16 cellular contexts compared by ENCODE assay signal in genomic region chr10:14671383-14671782, GRCh38.
DNase-seq lines count a peak whose midpoint lies in the region; ATAC-seq, FAIRE-seq and TF ChIP-seq lines count a peak whose summit lies in the region.
"Had no signal": no experiment of that assay in that cellular context is flagged by ENCODE, and none has a peak within 500 bp of the region (broad histone marks: within the 10 kb centered on the region; RNA-seq: fewer than 3 reads in every experiment).

No MANE protein-coding gene starts in this region.

- H3K27ac ChIP-seq in Karpas-422 (ENCODE audit: low read length) = no peak overlapping the region
- H3K27ac ChIP-seq in H1 (ENCODE audit: low read depth, low read length) = no peak overlapping the region
- H3K27ac ChIP-seq in rectal smooth muscle tissue (ENCODE audit: low read depth, low read length) = peak overlapping the region; percentile 71

- no peaks in the 10 kb centered on the region for H4K20me1 ChIP-seq in Karpas-422 (ENCODE audit: insufficient read depth, low read depth, low read length)
- H4K20me1 ChIP-seq in H1 (replicated peaks in 1 of 2; ENCODE audit: control insufficient read depth in 1 of 2, insufficient read depth in 2 of 2, low read length in 2 of 2) = no peaks in the 10 kb centered on the region

- H3K79me1 ChIP-seq in H1 (ENCODE audit: low read depth, low read length) = no peaks in the 10 kb centered on the region

- peak; percentile 52 for FAIRE-seq in H1 (lab: Jason Lieb, UNC)

- DNase-seq in BJ (ENCODE audit: low read depth) = no peak
- DNase-seq in Karpas-422 = peak; percentile 43
- peak in 1 of 2 experiments; percentile 61 for DNase-seq in H1 (ENCODE audit: low read depth in 1 of 2, low spot score in 2 of 2)
- DNase-seq in Calu3 = no peak
- DNase-seq in ACHN = no peak
- DNase-seq: activated CD4-positive, CD25-positive, alpha-beta regulatory T cell; effector CD8-positive, alpha-beta T cell; KBM-7; NCI-H1092 treated with DMSO at 0.1 percent for 48 hours; NCI-H2171 treated with DMSO at 0.1 percent for 48 hours had no signal

- no peak overlapping the region for H3K4ac ChIP-seq in H1 (replicated peaks; ENCODE audit: insufficient read length, low read depth, low read length)

- no peak overlapping the region for H3K14ac ChIP-seq in H1 (ENCODE audit: insufficient read length)

- H2AK5ac ChIP-seq in H1 (ENCODE audit: low read depth, low read length) = no peak overlapping the region

- H4K5ac ChIP-seq in H1 (ENCODE audit: insufficient read length, low read depth, low read length) = no peak overlapping the region

- no peak overlapping the region for H2BK15ac ChIP-seq in H1 (ENCODE audit: low read length)

- no peak overlapping the region for H2BK12ac ChIP-seq in H1 (ENCODE audit: low read depth, low read length)

- no TSS peak for BruUV-seq in Calu3 (replicated peaks; lab: Mats Ljungman, UMichigan)

- peaks cover 21% of the 10 kb centered on the region for H3K4me1 ChIP-seq in Karpas-422 (ENCODE audit: low read length)
- peaks cover 5 to 15% (median 9%) of the 10 kb centered on the region in 4 experiments; a peak in 6 of 7 replicates for H3K4me1 ChIP-seq in H1 (replicated peaks in 1 of 4; ENCODE audit: control insufficient read depth in 3 of 4, insufficient read depth in 4 of 4, low read length in 3 of 4)
- H3K4me1 ChIP-seq in rectal smooth muscle tissue (ENCODE audit: control insufficient read depth, insufficient read depth, low read length) = peaks cover 31% of the 10 kb centered on the region

- no peaks in the 10 kb centered on the region; the same call in 1 of the 2 replicates for H3K23me2 ChIP-seq in H1 (ENCODE audit: low read depth, low read length)

- TF ChIP-seq RAD21 in H1 (IDR thresholded peaks at IDR 0.05 in 1 of 2, conservative IDR thresholded peaks at IDR 0.05 in 1 of 2; ENCODE audit: low read depth in 2 of 2, low read length in 2 of 2) = no peak

- POLR2A ChIA-PET in BJ (lab: Charles Lee) = no interaction called here
- POLR2A ChIA-PET in H1 (lab: Charles Lee; ENCODE audit: partially characterized antibody) = no interaction called here

- H3K18ac ChIP-seq in H1 (ENCODE audit: extremely low read depth, low read length) = no peak overlapping the region

- no peaks in the 10 kb centered on the region for H3K79me2 ChIP-seq in Karpas-422 (ENCODE audit: low read length)
- H3K79me2 ChIP-seq in H1 (ENCODE audit: control insufficient read depth in 1 of 2, insufficient read depth in 2 of 2, low read length in 2 of 2) = no peaks in the 10 kb centered on the region

- H3K23ac ChIP-seq in H1 (ENCODE audit: insufficient read length) = no peak overlapping the region

- H3K56ac ChIP-seq in H1 (replicated peaks; ENCODE audit: insufficient read length, low read depth, low read length) = no peak overlapping the region

- no peak overlapping the region for H3K4me3 Mint-ChIP-seq in Calu3 (ENCODE audit: low read depth, unreplicated experiment)
- H3K4me3 Mint-ChIP-seq: central memory CD8-positive, alpha-beta T cell had no signal

- H4K8ac ChIP-seq in H1 (ENCODE audit: extremely low read depth, insufficient read depth, low read length) = no peak overlapping the region

- peak overlapping the region; percentile 52; the same call in 1 of the 2 replicates for H2BK5ac ChIP-seq in H1 (ENCODE audit: low read depth, low read length)

- H3K4me3 ChIP-seq in BJ (ENCODE audit: low read depth, low read length) = peak overlapping the region; percentile 5; the same call in 1 of the 2 replicates
- no peak overlapping the region for H3K4me3 ChIP-seq in Karpas-422 (ENCODE audit: low read length)
- no peak overlapping the region for H3K4me3 ChIP-seq in H1 (ENCODE audit: extremely low read depth in 1 of 4, insufficient read depth in 2 of 4, low read depth in 3 of 4, low read length in 4 of 4)
- no peak overlapping the region for H3K4me3 ChIP-seq in rectal smooth muscle tissue (ENCODE audit: low read length)
- H3K4me3 ChIP-seq: skin epidermis had no signal

- no peak overlapping the region for H4K91ac ChIP-seq in H1 (replicated peaks; ENCODE audit: insufficient read length, low read length)

- WGBS in H1 (ENCODE audit: extremely low coverage in 1 of 2, insufficient coverage in 1 of 2, insufficient read length in 1 of 2, insufficient replicate concordance in 2 of 2, low coverage in 1 of 2, low lambda C conversion rate in 2 of 2, missing lambda C conversion rate in 1 of 2), 2 experiments = 58% methylated on average over 5 of the region's 5 CpGs; no CpG with 5 or more reads in 1 of the 2 experiments

- H2BK20ac ChIP-seq in H1 (ENCODE audit: low read length) = no peak overlapping the region

- intact Hi-C loops in Calu3 (cut with micrococcal nuclease; ENCODE audit: unreplicated experiment) = loop anchor here (5.0 kb wide), 2 partner anchors 41 to 69 kb away; no protein-coding TSS in a partner anchor

- TF ChIP-seq CTCF in BJ (IDR thresholded peaks at IDR 0.05; ENCODE audit: insufficient read depth, low read depth, low read length) = no peak
- TF ChIP-seq CTCF in H1 (IDR thresholded peaks at IDR 0.05; ENCODE audit: control extremely low read depth in 1 of 3, insufficient read depth in 1 of 3, low read depth in 1 of 3, low read length in 3 of 3) = no peak
- no peak for TF ChIP-seq CTCF in Calu3 (IDR thresholded peaks at IDR 0.05; ENCODE audit: unreplicated experiment)

- no peaks in the 10 kb centered on the region for H3K27me3 Mint-ChIP-seq in Calu3 (ENCODE audit: unreplicated experiment)
- H3K27me3 Mint-ChIP-seq: central memory CD8-positive, alpha-beta T cell had no signal

- H3K9ac ChIP-seq in Karpas-422 (ENCODE audit: low read length) (no peak overlapping the region), H1 (replicated peaks in 1 of 4; ENCODE audit: extremely low read depth in 1 of 4, low read depth in 3 of 4, low read length in 3 of 4) (no peak overlapping the region), rectal smooth muscle tissue (ENCODE audit: low read length) (no peak overlapping the region)

- no peak overlapping the region for H2BK120ac ChIP-seq in H1 (replicated peaks; ENCODE audit: low read depth, low read length)

- H3K27me3 ChIP-seq in BJ (ENCODE audit: control insufficient read depth, insufficient read depth, low read length) (no peaks in the 10 kb centered on the region), Karpas-422 (ENCODE audit: low read length) (no peaks in the 10 kb centered on the region), H1 (replicated peaks in 1 of 4; ENCODE audit: control insufficient read depth in 3 of 4, extremely low read depth in 1 of 4, insufficient read depth in 3 of 4, low read length in 3 of 4) (no peaks in the 10 kb centered on the region; a peak in 1 of 7 replicates), rectal smooth muscle tissue (ENCODE audit: control insufficient read depth, insufficient read depth, low read length) (no peaks in the 10 kb centered on the region)

- H3K36me3 ChIP-seq in BJ (ENCODE audit: control insufficient read depth, insufficient read depth, low read length) (no peaks in the 10 kb centered on the region), Karpas-422 (ENCODE audit: insufficient read depth, low read length) (no peaks in the 10 kb centered on the region), H1 (ENCODE audit: control insufficient read depth in 2 of 4, insufficient read depth in 4 of 4, low read length in 3 of 4) (no peaks in the 10 kb centered on the region), rectal smooth muscle tissue (ENCODE audit: control insufficient read depth, insufficient read depth, low read length) (no peaks in the 10 kb centered on the region)

- no peak overlapping the region for H3K27ac Mint-ChIP-seq in Calu3 (ENCODE audit: unreplicated experiment)
- H3K27ac Mint-ChIP-seq: activated T-helper 2 cell treated with anti-CD3 and anti-CD28 coated beads, Interferon-gamma antibody, Interleukin-2, Interleukin-4, amounts not matched to agents 10 μg/mL and 5 μg/mL and 100 μg/mL, durations not matched to agents 14 hours and 24 hours and 36 hours had no signal

- no peaks in the 10 kb centered on the region for H3K9me2 ChIP-seq in Karpas-422 (replicated peaks; ENCODE audit: insufficient read depth, low read length)

- no peaks in the 10 kb centered on the region for H3K36me3 Mint-ChIP-seq in Calu3 (ENCODE audit: insufficient read depth, unreplicated experiment)

- in situ Hi-C loops in ACHN (cut with HindIII; ENCODE audit: low pct_ligation_motif_present, low pct_unique_long_range_greater_than_20kb, low sequenced_read_pairs) = no loop called here

- peaks cover 61% of the 10 kb centered on the region for H3K4me1 Mint-ChIP-seq in Calu3 (ENCODE audit: low read depth, unreplicated experiment)

- no peak for ATAC-seq in HG03196 (IDR thresholded peaks at IDR 0.05; ENCODE audit: unreplicated experiment)
- ATAC-seq in HG03378 (IDR thresholded peaks at IDR 0.05; ENCODE audit: unreplicated experiment) = no peak

- no peak for TF ChIP-seq POLR2A in H1 (IDR thresholded peaks at IDR 0.05; ENCODE audit: control extremely low read depth in 1 of 2, low read depth in 2 of 2, low read length in 2 of 2)

- no peak overlapping the region for H3K4me2 ChIP-seq in Karpas-422 (ENCODE audit: low read depth, low read length, poor library complexity, severe bottlenecking)
- H3K4me2 ChIP-seq in H1 (ENCODE audit: insufficient read depth in 1 of 2, low read depth in 2 of 2, low read length in 2 of 2) = peak overlapping the region in 1 of 2 experiments; percentile 33; a peak in 1 of 4 replicates

- peaks cover 2% of the 10 kb centered on the region for H3K9me3 Mint-ChIP-seq in Calu3 (ENCODE audit: low read depth, unreplicated experiment)

- no peak for TF ChIP-seq EP300 in H1 (IDR thresholded peaks at IDR 0.05; ENCODE audit: borderline replicate concordance in 1 of 2, low read depth in 2 of 2, low read length in 2 of 2)

- no peaks in the 10 kb centered on the region for H3K9me3 ChIP-seq in Karpas-422 (ENCODE audit: low read length)
- H3K9me3 ChIP-seq in H1 (ENCODE audit: insufficient read depth in 2 of 2, low read depth in 1 of 2, low read length in 1 of 2) = no peaks in the 10 kb centered on the region

- CTCF ChIA-PET in BJ (lab: Yijun Ruan, JAX) (no interaction called here), H1 (lab: Charles Lee; ENCODE audit: partially characterized antibody) (interaction anchor here (0.6 to 0.8 kb wide), 3 partner anchors 9 to 234 kb away, joined by 3 read pairs; no protein-coding TSS in a partner anchor), Calu3 (lab: Charles Lee) (no interaction called here)

- H2AFZ ChIP-seq in Karpas-422 (ENCODE audit: low read length) = no peak overlapping the region
- peak overlapping the region; percentile 91 for H2AFZ ChIP-seq in H1 (ENCODE audit: low read length)

TF ChIP-seq in H1, 55 proteins besides CTCF, POLR2A, EP300 and RAD21:
- TF ChIP-seq TAF1 (IDR thresholded peaks at IDR 0.05; ENCODE audit: low read depth, low read length) (peak; percentile 31; the same call in 1 of the 2 replicates), HDAC6 (IDR thresholded peaks at IDR 0.05; ENCODE audit: low read depth, low read length) (no peak), EGR1 (IDR thresholded peaks at IDR 0.05; ENCODE audit: borderline replicate concordance, low read depth, low read length) (no peak), KDM5A (IDR thresholded peaks at IDR 0.05; ENCODE audit: low read length) (no peak), ASH2L (IDR thresholded peaks at IDR 0.05; ENCODE audit: low read length) (no peak)
- TF ChIP-seq, protein P1, sequence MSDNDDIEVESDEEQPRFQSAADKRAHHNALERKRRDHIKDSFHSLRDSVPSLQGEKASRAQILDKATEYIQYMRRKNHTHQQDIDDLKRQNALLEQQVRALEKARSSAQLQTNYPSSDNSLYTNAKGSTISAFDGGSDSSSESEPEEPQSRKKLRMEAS (IDR thresholded peaks at IDR 0.05) = 0 out of 2 replicates have a peak, but pooled peaks have one; percentile 33
